ENCODE assay signal across 1 cellular context in genomic region chr9:131545786-131546335, GRCh38.
TF ChIP-seq lines count a peak whose summit lies in the region.

No MANE protein-coding gene starts in this region.

TF ChIP-seq in SK-N-SH, 30 proteins besides CTCF, POLR2A, EP300 and RAD21:
- TF ChIP-seq RCOR1 (IDR thresholded peaks at IDR 0.05; ENCODE audit: low read length), result no peak
